24 cellular contexts compared by ENCODE assay signal in genomic region chr10:96280859-96281258, GRCh38. TPM values are rescaled to one million over a fixed set of nuclear protein-coding genes. Genes with fewer than 3 reads are reported as not detected.
A peak's percentile ranks its signal among the peaks of the same experiment; 100 is the strongest.
DNase-seq lines count a peak whose midpoint lies in the region; ATAC-seq, FAIRE-seq and TF ChIP-seq lines count a peak whose summit lies in the region.
"Had no signal": no experiment of that assay in that cellular context is flagged by ENCODE, and none has a peak within 500 bp of the region (broad histone marks: within the 10 kb centered on the region; RNA-seq: fewer than 3 reads in every experiment).

No MANE protein-coding gene starts in this region.

- TF ChIP-seq CTCF in GM23338 (conservative IDR thresholded peaks at IDR 0.05; ENCODE audit: low read depth in 2 of 2) (peak in 1 of 2 experiments; percentile 22; a peak in 1 of 4 replicates), OCI-LY1 (IDR thresholded peaks at IDR 0.05; ENCODE audit: low read length) (no peak), bronchial epithelial cell (IDR thresholded peaks at IDR 0.05; ENCODE audit: insufficient read depth, low read length, severe bottlenecking) (no peak)

- DNase-seq in GM23338 (ENCODE audit: low spot score), result no peak
- peak; percentile 90 for DNase-seq in bronchial epithelial cell (ENCODE audit: low read depth)
- DNase-seq in kidney tubule cell (ENCODE audit: low spot score), result peak; percentile 22
- no peak for DNase-seq in stimulated activated CD4-positive, alpha-beta T cell treated with anti-CD3 and anti-CD28 coated beads, Interleukin-4, amount 100 ng/mL, for 4 hours
- DNase-seq: Calu3; CD8-positive, alpha-beta T cell; DMS79; GM23248; NCI-H1048; NCI-H1436; NCI-H1930; NCI-H2171; NCI-H446 treated with DMSO at 0.1 percent for 48 hours; NCI-H69; NK-92 treated with Interleukin-12 subunit alpha and Interleukin-12 subunit beta, amount 100 ng/mL, for 24 hours; RPMI8226 had no signal

- peak; percentile 38 for ATAC-seq in GM23338
- no peak for ATAC-seq in HG02623 (IDR thresholded peaks at IDR 0.05; ENCODE audit: unreplicated experiment)
- no peak for ATAC-seq in GM19452 (IDR thresholded peaks at IDR 0.05; ENCODE audit: unreplicated experiment)
- ATAC-seq: CD8-positive, alpha-beta T cell had no signal

- H3K79me2 ChIP-seq in GM23338 (replicated peaks; ENCODE audit: insufficient read depth) (no peaks in the 10 kb centered on the region), OCI-LY1 (ENCODE audit: insufficient read depth, low read length) (no peaks in the 10 kb centered on the region)

- H3K4me3 Mint-ChIP-seq in GM23338, result no peak overlapping the region
- H3K4me3 Mint-ChIP-seq: CD8-positive, alpha-beta T cell had no signal

- H3K9me3 ChIP-seq in OCI-LY1 (ENCODE audit: low read length), result no peaks in the 10 kb centered on the region

- H3K27ac Mint-ChIP-seq in GM23338, result no peak overlapping the region
- H3K27ac Mint-ChIP-seq: CD8-positive, alpha-beta T cell had no signal

- H3F3A ChIP-seq in GM23338 (replicated peaks; ENCODE audit: low read depth) (no peaks in the 10 kb centered on the region), OCI-LY1 (ENCODE audit: insufficient read depth, low read length) (no peaks in the 10 kb centered on the region)

- H3K9me3 Mint-ChIP-seq in GM23338, result no peaks in the 10 kb centered on the region
- H3K9me3 Mint-ChIP-seq: CD8-positive, alpha-beta T cell had no signal

- no peak overlapping the region for H2AFZ ChIP-seq in GM23338
- H2AFZ ChIP-seq in OCI-LY1 (ENCODE audit: low read length), result no peak overlapping the region
- H2AFZ ChIP-seq: GM23248 had no signal

- H3K36me3 Mint-ChIP-seq in GM23338 (ENCODE audit: low read depth), result no peaks in the 10 kb centered on the region
- H3K36me3 Mint-ChIP-seq: CD8-positive, alpha-beta T cell had no signal

- H3K9ac ChIP-seq in OCI-LY1 (ENCODE audit: low read length), result no peak overlapping the region
- H3K9ac ChIP-seq: BLaER1 treated with 17β-estradiol and CSF1 and Interleukin-3, amounts not matched to agents 10 nM and 100 nM; GM23248; KMS-11 had no signal

- H4K20me1 ChIP-seq in GM23338 (replicated peaks; ENCODE audit: insufficient read depth) (no peaks in the 10 kb centered on the region), OCI-LY1 (ENCODE audit: insufficient read depth, low read length) (no peaks in the 10 kb centered on the region)
- H4K20me1 ChIP-seq: BLaER1 treated with 17β-estradiol and CSF1 and Interleukin-3, amounts not matched to agents 10 nM and 100 nM had no signal

- H3K9me2 ChIP-seq in GM23338 (ENCODE audit: insufficient read depth), result no peaks in the 10 kb centered on the region
- H3K9me2 ChIP-seq in OCI-LY1 (ENCODE audit: low read depth, low read length), result no peaks in the 10 kb centered on the region

- H3K4me3 ChIP-seq in GM23338 (no peak overlapping the region), OCI-LY1 (ENCODE audit: low read depth, low read length, poor library complexity, severe bottlenecking) (no peak overlapping the region), bronchial epithelial cell (ENCODE audit: low read depth, low read length) (no peak overlapping the region)
- H3K4me3 ChIP-seq: BLaER1 treated with 17β-estradiol and CSF1 and Interleukin-3, amounts not matched to agents 10 nM and 100 nM; GM23248 had no signal

- H3K4me1 ChIP-seq in GM23338 (ENCODE audit: insufficient read depth), result no peaks in the 10 kb centered on the region
- H3K4me1 ChIP-seq in OCI-LY1 (ENCODE audit: insufficient read depth, low read length, severe bottlenecking), result peaks cover 60% of the 10 kb centered on the region

- no peaks in the 10 kb centered on the region for H3K36me3 ChIP-seq in GM23338 (ENCODE audit: insufficient read depth)
- no peaks in the 10 kb centered on the region for H3K36me3 ChIP-seq in OCI-LY1 (ENCODE audit: insufficient read depth, low read length)
- no peaks in the 10 kb centered on the region for H3K36me3 ChIP-seq in bronchial epithelial cell (ENCODE audit: control insufficient read depth, insufficient read depth, low read length)

- H3K27ac ChIP-seq in GM23338 (ENCODE audit: low read depth), result no peak overlapping the region
- peak overlapping the region; percentile 15 for H3K27ac ChIP-seq in OCI-LY1 (ENCODE audit: low read depth, low read length, poor library complexity, severe bottlenecking)
- H3K27ac ChIP-seq: BLaER1 treated with 17β-estradiol and CSF1 and Interleukin-3, amounts not matched to agents 10 nM and 100 nM; GM23248; KMS-11 had no signal

- H3K27me3 ChIP-seq in GM23338 (ENCODE audit: insufficient read depth) (no peaks in the 10 kb centered on the region), OCI-LY1 (ENCODE audit: insufficient read depth, low read length) (no peaks in the 10 kb centered on the region), bronchial epithelial cell (ENCODE audit: control insufficient read depth, insufficient read depth, low read length) (no peaks in the 10 kb centered on the region)
- H3K27me3 ChIP-seq: BLaER1 treated with 17β-estradiol and CSF1 and Interleukin-3, amounts not matched to agents 10 nM and 100 nM had no signal

- peaks cover 4% of the 10 kb centered on the region; the same call in 1 of the 3 replicates for H3K4me1 Mint-ChIP-seq in GM23338

- FAIRE-seq in bronchial epithelial cell (lab: Jason Lieb, UNC), result peak; percentile 52
- FAIRE-seq: G401.6 had no signal

- H3K4me2 ChIP-seq in GM23338 (no peak overlapping the region), OCI-LY1 (ENCODE audit: low read length) (no peak overlapping the region)
- H3K4me2 ChIP-seq: BLaER1 treated with 17β-estradiol and CSF1 and Interleukin-3, amounts not matched to agents 10 nM and 100 nM; KMS-11 had no signal

- H3K27me3 Mint-ChIP-seq in GM23338 (ENCODE audit: insufficient read depth, low read depth, poor library complexity), result no peaks in the 10 kb centered on the region

TF ChIP-seq in GM23338, 12 proteins besides CTCF, POLR2A, EP300 and RAD21:
- TF ChIP-seq NANOG (IDR thresholded peaks at IDR 0.05; ENCODE audit: borderline replicate concordance) (no peak), ZNF114 (CRISPR knock-in tag; IDR thresholded peaks at IDR 0.05) (no peak), STAT1 (IDR thresholded peaks at IDR 0.05; ENCODE audit: unreplicated experiment) (no peak), REST (IDR thresholded peaks at IDR 0.05; ENCODE audit: unreplicated experiment) (no peak)

RNA-seq across cellular contexts. Expression of gene BLNK, which starts 9.5 kb away (rescaled TPM):
- not detected in 2 replicates for total RNA-seq in GM23338 (2014; rRNA removed; shearing (Covaris generic))
- 0.11 and 0.40 TPM in 2 replicates for polyA plus RNA-seq in GM23338 (2016; fragmentation: Nextera tagmentation; extraction: Ambion mirVana)
- total RNA-seq in bronchial epithelial cell, result 2.6 and 9.2 TPM in 2 replicates
- total RNA-seq: GM23248; M059J; T-helper 1 cell treated with Interleukin-12 subunit alpha and Interleukin-12 subunit beta and Interleukin-4 antibody, amounts not matched to agents 30 ng/mL and 1 ng/mL, for 36 hours had no signal
- polyA plus RNA-seq: GM23248 had no signal

RNA-seq across cellular contexts. Expression of gene DNTT, which starts 23.4 kb away (rescaled TPM):
- not detected in 2 replicates for total RNA-seq in GM23338 (2014; rRNA removed; shearing (Covaris generic))
- not detected in 2 replicates for polyA plus RNA-seq in GM23338 (2016; fragmentation: Nextera tagmentation; extraction: Ambion mirVana)
- total RNA-seq in bronchial epithelial cell, result not detected in 2 replicates
- total RNA-seq: Calu3; CD8-positive, alpha-beta T cell; GM23248; M059J; T-helper 1 cell treated with Interleukin-12 subunit alpha and Interleukin-12 subunit beta and Interleukin-4 antibody, amounts not matched to agents 30 ng/mL and 1 ng/mL, for 36 hours had no signal
- polyA plus RNA-seq: GM23248 had no signal

Comparison
In these comparisons a context has a peak if more than half of its experiments do, and no peak if none do; other contexts are left out.
1. DNase-seq: peak in bronchial epithelial cell (single experiment) and kidney tubule cell (single experiment); none in GM23338 (single experiment) and stimulated activated CD4-positive, alpha-beta T cell treated with anti-CD3 and anti-CD28 coated beads, Interleukin-4, amount 100 ng/mL, for 4 hours (0 of 2).